12 cellular contexts compared by ENCODE assay signal in the genomic region with DNA sequence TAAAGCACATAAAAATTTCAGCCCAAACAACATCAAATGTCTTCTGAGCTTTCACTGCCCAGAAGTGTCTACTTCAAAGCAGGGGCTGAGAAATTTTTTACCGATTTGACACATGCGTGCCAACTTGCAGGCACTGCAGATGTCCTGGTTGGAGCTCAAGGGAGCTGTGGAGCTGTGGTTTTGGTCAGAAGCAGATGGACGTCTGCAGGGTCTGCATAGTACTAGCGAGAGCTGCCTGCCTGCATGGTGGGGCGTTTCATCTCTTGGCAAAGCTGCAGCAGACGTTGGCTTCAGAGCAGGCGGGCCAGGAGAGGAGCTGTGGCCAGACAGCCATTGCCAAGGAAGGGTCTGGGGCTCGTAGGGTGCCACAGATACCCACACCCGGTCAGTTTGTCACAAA.
A peak's percentile ranks its signal among the peaks of the same experiment; 100 is the strongest.
DNase-seq lines count a peak whose midpoint lies in the region; TF ChIP-seq lines count a peak whose summit lies in the region.
"Had no signal": no experiment of that assay in that cellular context is flagged by ENCODE, and none has a peak within 500 bp of the region (broad histone marks: within the 10 kb centered on the region; RNA-seq: fewer than 3 reads in every experiment).

No MANE protein-coding gene starts in this region.

- H3K27ac ChIP-seq in coronary artery (no peak overlapping the region), vagina (no peak overlapping the region)
- H3K27ac ChIP-seq: BLaER1 treated with 17β-estradiol and CSF1 and Interleukin-3, amounts not matched to agents 10 nM and 100 nM had no signal

- H3K9me3 ChIP-seq in vagina: no peaks in the 10 kb centered on the region
- H3K9me3 ChIP-seq: HAP-1 had no signal

- H3K4me3 ChIP-seq in coronary artery (no peak overlapping the region), vagina (no peak overlapping the region)
- H3K4me3 ChIP-seq: BLaER1 treated with 17β-estradiol and CSF1 and Interleukin-3, amounts not matched to agents 10 nM and 100 nM; HAP-1 had no signal

- H3K27me3 ChIP-seq in vagina: no peaks in the 10 kb centered on the region
- H3K27me3 ChIP-seq: BLaER1 treated with 17β-estradiol and CSF1 and Interleukin-3, amounts not matched to agents 10 nM and 100 nM had no signal

- DNase-seq in activated effector memory CD4-positive, alpha-beta T cell treated with anti-CD3 and anti-CD28 coated beads, Interleukin-2, amount 50 U/mL, for 16 hours: peak; percentile 51
- DNase-seq in activated effector memory CD4-positive, alpha-beta T cell treated with Interleukin-2 at 50 U/mL for 16 hours: no peak
- peak; percentile 40 for DNase-seq in coronary artery (ENCODE audit: low spot score)
- DNase-seq in mesenteric fat pad (ENCODE audit: low spot score): peak; percentile 57
- DNase-seq in vagina (ENCODE audit: extremely low spot score in 2 of 2): peak; percentile 49 to 62
- DNase-seq in SHP77 treated with DMSO at 0.1 percent for 48 hours (lab: John Stamatoyannopoulos, UW): no peak
- DNase-seq in dermis blood vessel endothelial cell: no peak
- DNase-seq: Calu3, DMS79 treated with DMSO at 0.1 percent for 48 hours, GF-D8 had no signal

- TF ChIP-seq CTCF in coronary artery (IDR thresholded peaks at IDR 0.05) (no peak), vagina (IDR thresholded peaks at IDR 0.05) (no peak)

- no peaks in the 10 kb centered on the region for H3K4me1 ChIP-seq in vagina
- H3K4me1 ChIP-seq: BLaER1 treated with 17β-estradiol and CSF1 and Interleukin-3, amounts not matched to agents 10 nM and 100 nM; HAP-1 had no signal

- TF ChIP-seq POLR2A in vagina (IDR thresholded peaks at IDR 0.05): no peak

- intact Hi-C loops in vagina (cut with DNase I): no loop called here

- H3K36me3 ChIP-seq in vagina: no peaks in the 10 kb centered on the region
- H3K36me3 ChIP-seq: BLaER1 treated with 17β-estradiol and CSF1 and Interleukin-3, amounts not matched to agents 10 nM and 100 nM; HAP-1 had no signal

Comparison
In these comparisons a context has a peak if more than half of its experiments do, and no peak if none do; other contexts are left out.
1. DNase-seq: peak in activated effector memory CD4-positive, alpha-beta T cell treated with anti-CD3 and anti-CD28 coated beads, Interleukin-2, amount 50 U/mL, for 16 hours (single experiment), coronary artery (single experiment), mesenteric fat pad (single experiment) and vagina (2 of 2); none in activated effector memory CD4-positive, alpha-beta T cell treated with Interleukin-2 at 50 U/mL for 16 hours (single experiment), SHP77 treated with DMSO at 0.1 percent for 48 hours (single experiment) and dermis blood vessel endothelial cell (single experiment).